In the genomic region with DNA sequence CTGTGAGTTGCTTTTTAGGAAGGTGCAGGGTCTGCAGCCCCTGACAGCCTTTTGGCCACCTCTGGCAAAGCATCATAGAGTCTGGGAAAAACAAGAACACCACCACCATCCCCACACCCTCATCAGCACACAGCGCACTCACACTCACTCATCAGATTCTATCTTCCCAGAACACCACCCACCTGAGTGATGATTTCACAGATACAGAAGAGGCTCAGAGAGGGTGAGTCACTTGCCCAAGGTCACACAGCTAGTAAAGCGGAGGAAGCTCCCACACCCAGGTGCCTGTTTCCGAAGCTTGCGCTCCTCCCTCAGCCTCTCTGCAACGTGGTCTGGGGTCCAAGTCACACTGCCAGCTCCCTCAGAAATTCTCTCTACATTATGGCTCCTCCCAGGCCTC, we compare ENCODE assay signal across 16 cellular contexts. TPM values are rescaled to one million over a fixed set of nuclear protein-coding genes. Genes with fewer than 3 reads are reported as not detected.
DNase-seq lines count a peak whose midpoint lies in the region; ATAC-seq lines count a peak whose summit lies in the region.
"Had no signal": no experiment of that assay in that cellular context is flagged by ENCODE, and none has a peak within 500 bp of the region (broad histone marks: within the 10 kb centered on the region; RNA-seq: fewer than 3 reads in every experiment).

No MANE protein-coding gene starts in this region.

- no peak for ATAC-seq in GM21528 (IDR thresholded peaks at IDR 0.05; ENCODE audit: low FRiP score, unreplicated experiment)

- DNase-seq in activated T-cell treated with anti-CD3 and anti-CD28 coated beads for 24 hours (ENCODE audit: low read depth) (peak; percentile 21), activated T-cell treated with anti-CD3 and anti-CD28 coated beads for 4 hours (no peak), SK-N-DZ (ENCODE audit: low spot score) (no peak)
- peak; percentile 12 to 15 for DNase-seq in activated CD4-positive, alpha-beta T cell treated with anti-CD3 and anti-CD28 coated beads, Interleukin-2, amount 50 U/mL, for 48 hours
- peak; percentile 17 for DNase-seq in activated naive CD4-positive, alpha-beta T cell treated with anti-CD3 and anti-CD28 coated beads, Interleukin-2, amount 50 U/mL, for 16 hours
- peak; percentile 22 to 24 for DNase-seq in stimulated activated CD4-positive, alpha-beta T cell treated with anti-CD3 and anti-CD28 coated beads, Interleukin-15, amount 100 ng/mL, for 48 hours (ENCODE audit: low read depth in 2 of 2)
- DNase-seq: ACHN, AML-193, DMS 273 treated with DMSO at 0.1 percent for 48 hours, GDM1, KBM-7, MV-4-11, NCI-H1417 treated with DMSO at 0.1 percent for 48 hours, NCI-H1930, NCI-H526 treated with DMSO at 0.1 percent for 48 hours had no signal

RNA-seq across cellular contexts. Expression of gene HRH2, which starts 41.8 kb away (rescaled TPM):
- polyA plus RNA-seq in SK-N-DZ (2014; cell fraction: cytosol; rRNA removed): not detected in 2 replicates
- not detected in 2 replicates for polyA plus RNA-seq in SK-N-DZ (2014; cell fraction: nucleus; rRNA removed)

Comparison
In these comparisons a context has a peak if more than half of its experiments do, and no peak if none do; other contexts are left out.
1. DNase-seq: peak in activated T-cell treated with anti-CD3 and anti-CD28 coated beads for 24 hours (single experiment), activated CD4-positive, alpha-beta T cell treated with anti-CD3 and anti-CD28 coated beads, Interleukin-2, amount 50 U/mL, for 48 hours (2 of 2), activated naive CD4-positive, alpha-beta T cell treated with anti-CD3 and anti-CD28 coated beads, Interleukin-2, amount 50 U/mL, for 16 hours (single experiment) and stimulated activated CD4-positive, alpha-beta T cell treated with anti-CD3 and anti-CD28 coated beads, Interleukin-15, amount 100 ng/mL, for 48 hours (2 of 2); none in activated T-cell treated with anti-CD3 and anti-CD28 coated beads for 4 hours (single experiment) and SK-N-DZ (single experiment).